ENCODE assay signal across 2 cellular contexts in genomic region chr15:51856714-51857380, GRCh38.
TF ChIP-seq lines count a peak whose summit lies in the region.

No MANE protein-coding gene starts in this region.

TF ChIP-seq in IMR-90, 13 proteins besides CTCF, POLR2A, EP300 and RAD21:
- TF ChIP-seq SMC3 (IDR thresholded peaks at IDR 0.05; ENCODE audit: low read depth, low read length) = no peak
- no peak for TF ChIP-seq CEBPB (IDR thresholded peaks at IDR 0.05; ENCODE audit: low read depth, low read length)
- TF ChIP-seq ELK1 (IDR thresholded peaks at IDR 0.05; ENCODE audit: borderline replicate concordance, low read depth, low read length) = no peak
- TF ChIP-seq RFX5 (IDR thresholded peaks at IDR 0.05; ENCODE audit: low read depth, low read length) = no peak
- TF ChIP-seq MAFK (IDR thresholded peaks at IDR 0.05; ENCODE audit: low read depth, low read length) = no peak
- no peak for TF ChIP-seq BHLHE40 (IDR thresholded peaks at IDR 0.05; ENCODE audit: low read depth, low read length)
- no peak for TF ChIP-seq USF2 (IDR thresholded peaks at IDR 0.05; ENCODE audit: low read depth, low read length)
- TF ChIP-seq RCOR1 (IDR thresholded peaks at IDR 0.05; ENCODE audit: insufficient replicate concordance, low read length) = no peak
- no peak for TF ChIP-seq MXI1 (IDR thresholded peaks at IDR 0.05; ENCODE audit: borderline replicate concordance, low read depth, low read length)
- no peak for TF ChIP-seq NFE2L2 (IDR thresholded peaks at IDR 0.05; ENCODE audit: low read depth, low read length)
- TF ChIP-seq MAZ (IDR thresholded peaks at IDR 0.05; ENCODE audit: borderline replicate concordance, low read depth, low read length) = no peak
- TF ChIP-seq FOS (IDR thresholded peaks at IDR 0.05; ENCODE audit: low read depth, low read length) = no peak
- no peak for TF ChIP-seq CHD1 (IDR thresholded peaks at IDR 0.05; ENCODE audit: low read depth, low read length)

TF ChIP-seq in GM12878, 131 proteins besides CTCF, POLR2A, EP300 and RAD21:
- TF ChIP-seq MYC (IDR thresholded peaks at IDR 0.05; ENCODE audit: insufficient read depth, insufficient read length, insufficient replicate concordance, low read length, severe bottlenecking) = no peak
- no peak for TF ChIP-seq PBX3 (IDR thresholded peaks at IDR 0.05; ENCODE audit: insufficient replicate concordance, low read depth, low read length)
- no peak for TF ChIP-seq ZNF384 (IDR thresholded peaks at IDR 0.05; ENCODE audit: borderline replicate concordance, low read depth, low read length)
- no peak for TF ChIP-seq SRF (IDR thresholded peaks at IDR 0.05; ENCODE audit: low read depth in 2 of 2, low read length in 2 of 2)
- no peak for TF ChIP-seq WRNIP1 (IDR thresholded peaks at IDR 0.05; ENCODE audit: borderline replicate concordance, low read depth, low read length)
- no peak for TF ChIP-seq SMAD1 (IDR thresholded peaks at IDR 0.05; ENCODE audit: low read depth, partially characterized antibody)
- no peak for TF ChIP-seq STAT3 (IDR thresholded peaks at IDR 0.05; ENCODE audit: low read depth, low read length)
- TF ChIP-seq SMARCA5 (IDR thresholded peaks at IDR 0.05) = no peak
- TF ChIP-seq TCF12 (IDR thresholded peaks at IDR 0.05; ENCODE audit: low read depth, low read length) = no peak
- TF ChIP-seq PKNOX1 (IDR thresholded peaks at IDR 0.05) = no peak
- no peak for TF ChIP-seq IRF3 (IDR thresholded peaks at IDR 0.05)
- TF ChIP-seq MEF2A (IDR thresholded peaks at IDR 0.05; ENCODE audit: insufficient read depth, low read depth, low read length) = no peak
- no peak for TF ChIP-seq IRF4 (IDR thresholded peaks at IDR 0.05; ENCODE audit: low read depth, low read length)
- no peak for TF ChIP-seq JUNB (IDR thresholded peaks at IDR 0.05)
- TF ChIP-seq NKRF (conservative IDR thresholded peaks at IDR 0.05) = no peak
- TF ChIP-seq EGR1 (IDR thresholded peaks at IDR 0.05; ENCODE audit: borderline replicate concordance in 1 of 2, low read depth in 2 of 2, low read length in 2 of 2) = no peak
- TF ChIP-seq SKIL (IDR thresholded peaks at IDR 0.05; ENCODE audit: low read depth, poor library complexity, severe bottlenecking) = no peak
